In genomic region chr5:102794047-102794446, GRCh38 we compare ENCODE assay signal across 29 cellular contexts. TPM values are rescaled to one million over a fixed set of nuclear protein-coding genes. Genes with fewer than 3 reads are reported as not detected.
DNase-seq lines count a peak whose midpoint lies in the region; ATAC-seq and TF ChIP-seq lines count a peak whose summit lies in the region.
"Had no signal": no experiment of that assay in that cellular context is flagged by ENCODE, and none has a peak within 500 bp of the region (broad histone marks: within the 10 kb centered on the region; RNA-seq: fewer than 3 reads in every experiment).

No MANE protein-coding gene starts in this region.

- H3K4me3 Mint-ChIP-seq in activated CD4-positive, alpha-beta memory T cell treated with anti-CD3 and anti-CD28 coated beads, Interleukin-2, amount 10 ng/mL, durations not matched to agents 7 days and 5 days: no peak overlapping the region
- H3K4me3 Mint-ChIP-seq: activated T-helper 1 cell treated with anti-CD3 and anti-CD28 coated beads, Interleukin-12 subunit alpha, Interleukin-12 subunit beta, Interleukin-2, Interleukin-4 antibody, amounts not matched to agents 30 ng/mL and 10 ng/mL and 1 ng/mL, durations not matched to agents 14 hours and 24 hours and 36 hours; CD4-positive, CD25-positive, alpha-beta regulatory T cell; nephron; T-cell had no signal

- H3K4me1 Mint-ChIP-seq in activated CD4-positive, alpha-beta memory T cell treated with anti-CD3 and anti-CD28 coated beads, Interleukin-2, amount 10 ng/mL, durations not matched to agents 7 days and 5 days: peaks cover 3% of the 10 kb centered on the region

- no peak for ATAC-seq in GM18520 (IDR thresholded peaks at IDR 0.05; ENCODE audit: unreplicated experiment)
- ATAC-seq: left lobe of liver, T-cell, upper lobe of right lung had no signal

- H3K4me3 ChIP-seq in HUES64 (ENCODE audit: low read length): no peak overlapping the region
- no peak overlapping the region for H3K4me3 ChIP-seq in parathyroid adenoma (ENCODE audit: low read depth, low read length)
- H3K4me3 ChIP-seq: coronary artery, smooth muscle cell, suprapubic skin, upper lobe of right lung had no signal

- H3K79me2 ChIP-seq in parathyroid adenoma: peaks cover 12% of the 10 kb centered on the region

- H3K4me1 ChIP-seq in HUES64 (ENCODE audit: insufficient read depth, low read length): peaks cover 65% of the 10 kb centered on the region
- peaks cover 26% of the 10 kb centered on the region for H3K4me1 ChIP-seq in parathyroid adenoma

- H3K36me3 ChIP-seq in HUES64 (ENCODE audit: insufficient read depth, low read length) (no peaks in the 10 kb centered on the region), parathyroid adenoma (ENCODE audit: control insufficient read depth, insufficient read depth, low read length) (no peaks in the 10 kb centered on the region)
- H3K36me3 ChIP-seq: suprapubic skin, upper lobe of right lung had no signal

- H3K27me3 ChIP-seq in HUES64 (ENCODE audit: insufficient read depth, low read length) (no peaks in the 10 kb centered on the region), parathyroid adenoma (ENCODE audit: control insufficient read depth, insufficient read depth, low read length) (no peaks in the 10 kb centered on the region)
- H3K27me3 ChIP-seq: suprapubic skin, upper lobe of right lung had no signal

- H3K9me3 ChIP-seq in HUES64 (ENCODE audit: insufficient read depth, low read depth, low read length): no peaks in the 10 kb centered on the region
- no peaks in the 10 kb centered on the region for H3K9me3 ChIP-seq in parathyroid adenoma (ENCODE audit: control insufficient read depth, low read length)
- H3K9me3 ChIP-seq: suprapubic skin, upper lobe of right lung had no signal

- no peaks in the 10 kb centered on the region for H3K9me3 Mint-ChIP-seq in activated CD4-positive, alpha-beta memory T cell treated with anti-CD3 and anti-CD28 coated beads, Interleukin-2, amount 10 ng/mL, durations not matched to agents 7 days and 5 days
- H3K9me3 Mint-ChIP-seq: activated T-helper 1 cell treated with anti-CD3 and anti-CD28 coated beads, Interleukin-12 subunit alpha, Interleukin-12 subunit beta, Interleukin-2, Interleukin-4 antibody, amounts not matched to agents 30 ng/mL and 10 ng/mL and 1 ng/mL, durations not matched to agents 14 hours and 24 hours and 36 hours; nephron; T-cell had no signal

- H3K27ac ChIP-seq in HUES64 (ENCODE audit: low read depth, low read length) (peak overlapping the region; percentile 25; the same call in 1 of the 2 replicates), VCaP (peak overlapping the region; percentile 39; the same call in 1 of the 2 replicates), parathyroid adenoma (no peak overlapping the region), RWPE1 (no peak overlapping the region)
- H3K27ac ChIP-seq: coronary artery, suprapubic skin, upper lobe of right lung had no signal

- no peaks in the 10 kb centered on the region for H3K36me3 Mint-ChIP-seq in activated CD4-positive, alpha-beta memory T cell treated with anti-CD3 and anti-CD28 coated beads, Interleukin-2, amount 10 ng/mL, durations not matched to agents 7 days and 5 days (ENCODE audit: low read depth)
- H3K36me3 Mint-ChIP-seq: CD4-positive, CD25-positive, alpha-beta regulatory T cell; T-cell had no signal

- POLR2A ChIA-PET in activated CD4-positive, alpha-beta memory T cell treated with anti-CD3 and anti-CD28 coated beads, Interleukin-2, amount 10 ng/mL, durations not matched to agents 7 days and 5 days (lab: Charles Lee): no interaction called here
- POLR2A ChIA-PET in RWPE1 (lab: Yijun Ruan, JAX; ENCODE audit: low non-redundant PET): no interaction called here

- peak overlapping the region; percentile 3 for H3K4me2 ChIP-seq in parathyroid adenoma (ENCODE audit: low read length)
- H3K4me2 ChIP-seq: smooth muscle cell had no signal

- TF ChIP-seq CTCF in VCaP (conservative IDR thresholded peaks at IDR 0.05) (no peak), parathyroid adenoma (IDR thresholded peaks at IDR 0.05) (no peak), RWPE1 (conservative IDR thresholded peaks at IDR 0.05; ENCODE audit: low read depth) (no peak)

- CTCF ChIA-PET in activated CD4-positive, alpha-beta memory T cell treated with anti-CD3 and anti-CD28 coated beads, Interleukin-2, amount 10 ng/mL, durations not matched to agents 7 days and 5 days (lab: Charles Lee): interaction anchor here (0.9 to 1.1 kb wide), 2 partner anchors 13 to 112 kb away, joined by 5 to 6 read pairs; no protein-coding TSS in a partner anchor
- CTCF ChIA-PET in RWPE1 (lab: Yijun Ruan, JAX): no interaction called here

- DNase-seq in NCI-H1105 treated with DMSO at 0.1 percent for 48 hours (lab: John Stamatoyannopoulos, UW) (peak; percentile 15), NCI-H1105 (lab: John Stamatoyannopoulos, UW) (no peak), RWPE1 (ENCODE audit: low spot score) (no peak)
- DNase-seq in activated CD4-positive, alpha-beta memory T cell treated with anti-CD3 and anti-CD28 coated beads, Interleukin-2, amount 10 ng/mL, durations not matched to agents 7 days and 5 days: no peak
- DNase-seq: activated CD4-positive, alpha-beta T cell treated with anti-CD3 and anti-CD28 coated beads, Interleukin-2, amount 50 U/mL, for 48 hours; activated CD8-positive, alpha-beta memory T cell treated with anti-CD3 and anti-CD28 coated beads, Interleukin-2, amount 50 U/mL, for 4 hours; activated naive CD4-positive, alpha-beta T cell treated with Interleukin-2 at 50 U/mL for 16 hours; AML-193; Calu3; caudate nucleus; CD4-positive, CD25-positive, alpha-beta regulatory T cell; effector CD8-positive, alpha-beta T cell; hippocampal formation; Karpas-422; NCI-H1436 treated with DMSO at 0.1 percent for 48 hours; retina; stimulated activated naive CD4-positive, alpha-beta T cell treated with Interleukin-2 at 50 U/mL for 16 hours; T-cell; upper lobe of right lung had no signal

- no peak overlapping the region for H2AFZ ChIP-seq in parathyroid adenoma

- no peak overlapping the region for H3K27ac Mint-ChIP-seq in activated CD4-positive, alpha-beta memory T cell treated with anti-CD3 and anti-CD28 coated beads, Interleukin-2, amount 10 ng/mL, durations not matched to agents 7 days and 5 days
- H3K27ac Mint-ChIP-seq: activated T-helper 1 cell treated with anti-CD3 and anti-CD28 coated beads, Interleukin-12 subunit alpha, Interleukin-12 subunit beta, Interleukin-2, Interleukin-4 antibody, amounts not matched to agents 30 ng/mL and 10 ng/mL and 1 ng/mL, durations not matched to agents 14 hours and 24 hours and 36 hours; CD4-positive, CD25-positive, alpha-beta regulatory T cell; nephron; T-cell had no signal

- H3K9ac ChIP-seq in HUES64 (ENCODE audit: low read depth, low read length): no peak overlapping the region
- no peak overlapping the region for H3K9ac ChIP-seq in parathyroid adenoma

- H3K27me3 Mint-ChIP-seq in activated CD4-positive, alpha-beta memory T cell treated with anti-CD3 and anti-CD28 coated beads, Interleukin-2, amount 10 ng/mL, durations not matched to agents 7 days and 5 days: no peaks in the 10 kb centered on the region
- H3K27me3 Mint-ChIP-seq: T-cell had no signal

- 79% methylated on average over 1 of the region's 1 CpG for WGBS in HUES64

RNA-seq across cellular contexts. Expression of gene PAM, which starts 38.9 kb away (rescaled TPM):
- 52.6 TPM for polyA plus RNA-seq in HUES64 (2013, experiment 1 of 2)
- 68.5 TPM for polyA plus RNA-seq in HUES64 (2013, experiment 2 of 2)
- 10 to 100 TPM; 45.8 to 46.2 TPM for total RNA-seq in activated CD4-positive, alpha-beta memory T cell treated with anti-CD3 and anti-CD28 coated beads, Interleukin-2, amount 10 ng/mL, durations not matched to agents 7 days and 5 days

Comparison
In these comparisons a context has a peak if more than half of its experiments do, and no peak if none do; other contexts are left out.
1. H3K27ac ChIP-seq: peak in HUES64 (single experiment) and VCaP (single experiment); none in parathyroid adenoma (single experiment) and RWPE1 (single experiment).